ENCODE assay signal across 8 cellular contexts in genomic region chr12:452667-453210, GRCh38. TPM values are rescaled to one million over a fixed set of nuclear protein-coding genes. Genes with fewer than 3 reads are reported as not detected.
DNase-seq lines count a peak whose midpoint lies in the region; ATAC-seq and TF ChIP-seq lines count a peak whose summit lies in the region.

No MANE protein-coding gene starts in this region.

- H3K27me3 ChIP-seq in esophagus squamous epithelium = peaks cover 0 to 46% (median 0%) of the 10 kb centered on the region in 4 donors

- H3K9me3 ChIP-seq in esophagus squamous epithelium = no peaks in the 10 kb centered on the region

- intact Hi-C loops in activated naive CD4-positive, alpha-beta T cell treated with anti-CD3 and anti-CD28 coated beads for 36 hours (cut with micrococcal nuclease) = loop anchor here (10.0 kb wide), 1 partner anchor 492 kb away; the partner anchor contains the start of gene RAD52
- intact Hi-C loops in esophagus squamous epithelium (cut with DNase I) = no loop called here

- peaks cover 2% of the 10 kb centered on the region for H3K27me3 Mint-ChIP-seq in activated naive CD4-positive, alpha-beta T cell treated with anti-CD3 and anti-CD28 coated beads for 36 hours (ENCODE audit: low read depth)

- no peak overlapping the region for H3K4me3 ChIP-seq in esophagus squamous epithelium

- CTCF ChIA-PET in activated naive CD4-positive, alpha-beta T cell treated with anti-CD3 and anti-CD28 coated beads for 36 hours (lab: Charles Lee) = interaction anchor here (0.5 to 7.3 kb wide), 22 partner anchors 10 to 497 kb away, joined by 3 to 70 read pairs (median 4); partner anchors contain the start of gene RAD52

- H3K4me3 Mint-ChIP-seq in activated naive CD4-positive, alpha-beta T cell treated with anti-CD3 and anti-CD28 coated beads for 36 hours = no peak overlapping the region

- DNase-seq in GM10266 (ENCODE audit: extremely low spot score) (peak; percentile 76), T follicular helper cell (ENCODE audit: low read depth) (peak; percentile 50), GF-D8 (lab: John Stamatoyannopoulos, UW) (no peak), esophagus squamous epithelium (lab: John Stamatoyannopoulos, UW) (no peak)
- peak; percentile 81 for DNase-seq in activated naive CD4-positive, alpha-beta T cell treated with anti-CD3 and anti-CD28 coated beads for 36 hours
- DNase-seq in stimulated activated CD4-positive, alpha-beta T cell treated with anti-CD3 and anti-CD28 coated beads, Interleukin-1b, Interleukin-23, amount 100 ng/mL, for 24 hours (ENCODE audit: low read depth in 4 of 4, low spot score in 1 of 4) = peak in 3 of 4 experiments; percentile 33 to 58 (median 36)

- no peaks in the 10 kb centered on the region for H3K36me3 Mint-ChIP-seq in activated naive CD4-positive, alpha-beta T cell treated with anti-CD3 and anti-CD28 coated beads for 36 hours (ENCODE audit: low read depth)

- no peak overlapping the region for H3K27ac ChIP-seq in esophagus squamous epithelium

- no peak overlapping the region for H3K27ac Mint-ChIP-seq in activated naive CD4-positive, alpha-beta T cell treated with anti-CD3 and anti-CD28 coated beads for 36 hours

- 89 to 92% methylated on average over 5 to 6 of the region's 25 CpGs for WGBS in esophagus squamous epithelium, 2 donors

- ATAC-seq in HG03097 (IDR thresholded peaks at IDR 0.05; ENCODE audit: low FRiP score, unreplicated experiment) = no peak
- no peak for ATAC-seq in HG02642 (IDR thresholded peaks at IDR 0.05; ENCODE audit: poor library complexity, unreplicated experiment)

- no peak for TF ChIP-seq POLR2A in esophagus squamous epithelium (IDR thresholded peaks at IDR 0.05)

- TF ChIP-seq CTCF in GM10266 (IDR thresholded peaks at IDR 0.05; ENCODE audit: control insufficient read depth, insufficient read depth, low read depth, missing control alignments) = peak; percentile 56
- peak in 2 of 6 experiments; percentile 31 to 54 for TF ChIP-seq CTCF in esophagus squamous epithelium (IDR thresholded peaks at IDR 0.05)

- H3K9me3 Mint-ChIP-seq in activated naive CD4-positive, alpha-beta T cell treated with anti-CD3 and anti-CD28 coated beads for 36 hours = no peaks in the 10 kb centered on the region

- H3K4me1 ChIP-seq in esophagus squamous epithelium = no peaks in the 10 kb centered on the region

- H3K36me3 ChIP-seq in esophagus squamous epithelium = no peaks in the 10 kb centered on the region

- H3K4me1 Mint-ChIP-seq in activated naive CD4-positive, alpha-beta T cell treated with anti-CD3 and anti-CD28 coated beads for 36 hours (ENCODE audit: low read depth) = peaks cover 4% of the 10 kb centered on the region

RNA-seq across cellular contexts. Expression of gene B4GALNT3, which starts 7.0 kb away (rescaled TPM):
- total RNA-seq in activated naive CD4-positive, alpha-beta T cell treated with anti-CD3 and anti-CD28 coated beads for 36 hours = 1 to 10 TPM; 1.1 to 1.2 TPM
- 10 to 100 TPM in 3 of 4 donors, 1 to 10 TPM in 1; 9.7 to 45.3 (median 18.4) TPM for total RNA-seq in esophagus squamous epithelium

RNA-seq across cellular contexts. Expression of gene CCDC77, which starts 51.3 kb away (rescaled TPM):
- total RNA-seq in activated naive CD4-positive, alpha-beta T cell treated with anti-CD3 and anti-CD28 coated beads for 36 hours = 10 to 100 TPM; 13.2 to 14.9 TPM
- total RNA-seq in esophagus squamous epithelium = 1 to 10 TPM; 4.3 to 7.8 (median 5.3) TPM

Comparison
In these comparisons a context has a peak if more than half of its experiments do, and no peak if none do; other contexts are left out.
1. DNase-seq: peak in GM10266 (single experiment), T follicular helper cell (single experiment), activated naive CD4-positive, alpha-beta T cell treated with anti-CD3 and anti-CD28 coated beads for 36 hours (single experiment) and stimulated activated CD4-positive, alpha-beta T cell treated with anti-CD3 and anti-CD28 coated beads, Interleukin-1b, Interleukin-23, amount 100 ng/mL, for 24 hours (3 of 4); none in GF-D8 (single experiment) and esophagus squamous epithelium (single experiment).
2. RNA of gene B4GALNT3, which starts 7.0 kb away (total RNA-seq): 9.7 to 45.3 TPM in esophagus squamous epithelium; 1.1 to 1.2 TPM in activated naive CD4-positive, alpha-beta T cell treated with anti-CD3 and anti-CD28 coated beads for 36 hours; every median in the first group is over 4 times any median in the second.